Comparison of ENCODE assay signal across 8 cellular contexts in the genomic region with DNA sequence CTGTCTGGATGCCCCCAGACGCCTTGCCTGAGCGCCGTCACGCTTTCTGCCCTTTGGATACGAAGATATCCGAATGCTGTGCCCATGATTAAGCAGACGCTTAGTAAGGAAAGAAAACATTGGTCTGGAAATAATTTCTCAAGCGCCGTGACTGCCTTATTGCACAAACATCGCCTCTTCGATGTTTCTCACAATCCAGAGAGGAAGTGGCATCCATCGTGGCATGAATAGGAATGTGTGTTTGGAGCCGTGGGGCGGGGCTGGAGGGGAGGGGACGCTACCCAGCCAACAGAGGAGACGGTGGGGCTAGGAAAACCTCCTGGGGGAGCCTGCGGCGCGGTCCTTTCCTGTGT. TPM values are rescaled to one million over a fixed set of nuclear protein-coding genes. Genes with fewer than 3 reads are reported as not detected.
A peak's percentile ranks its signal among the peaks of the same experiment; 100 is the strongest.
DNase-seq lines count a peak whose midpoint lies in the region; ATAC-seq and TF ChIP-seq lines count a peak whose summit lies in the region.

No MANE protein-coding gene starts in this region.

- peaks cover 8 to 10% of the 10 kb centered on the region in 2 donors for H3K9me3 Mint-ChIP-seq in activated T-cell treated with anti-CD3 and anti-CD28 coated beads, Interleukin-2, amount 50 U/mL, for 72 hours
- H3K9me3 Mint-ChIP-seq in activated T-helper 1 cell treated with anti-CD3 and anti-CD28 coated beads, Interleukin-12 subunit alpha, Interleukin-12 subunit beta, Interleukin-2, Interleukin-4 antibody, amounts not matched to agents 30 ng/mL and 10 ng/mL and 1 ng/mL, durations not matched to agents 14 hours and 24 hours and 36 hours: no peaks in the 10 kb centered on the region

- H3K27ac ChIP-seq in right atrium auricular region (peak overlapping the region; percentile 57 to 89), skin epidermis (peak overlapping the region in 14 of 21 experiments; percentile 6 to 91 (median 76))

- DNase-seq in activated T-cell treated with anti-CD3 and anti-CD28 coated beads, Interleukin-2, amount 50 U/mL, for 72 hours: no peak
- no peak for DNase-seq in activated T-cell treated with anti-CD3 and anti-CD28 coated beads for 4 hours
- DNase-seq in activated T-helper 1 cell treated with anti-CD3 and anti-CD28 coated beads, Interleukin-12 subunit alpha, Interleukin-12 subunit beta, Interleukin-2, Interleukin-4 antibody, amounts not matched to agents 30 ng/mL and 10 ng/mL and 1 ng/mL, durations not matched to agents 14 hours and 24 hours and 36 hours (ENCODE audit: low spot score): no peak
- no peak for DNase-seq in right atrium auricular region (ENCODE audit: low spot score)
- no peak for DNase-seq in GM19238 (ENCODE audit: insufficient read length, low spot score)

- H3K4me3 ChIP-seq in right atrium auricular region (peak overlapping the region; percentile 59 to 64), skin epidermis (peak overlapping the region; percentile 28 to 72 (median 56))

- intact Hi-C loops in activated T-helper 1 cell treated with anti-CD3 and anti-CD28 coated beads, Interleukin-12 subunit alpha, Interleukin-12 subunit beta, Interleukin-2, Interleukin-4 antibody, amounts not matched to agents 30 ng/mL and 10 ng/mL and 1 ng/mL, durations not matched to agents 14 hours and 24 hours and 36 hours (cut with micrococcal nuclease): no loop called here

- H3K27me3 ChIP-seq in right atrium auricular region: no peaks in the 10 kb centered on the region

- no peaks in the 10 kb centered on the region for H3K36me3 ChIP-seq in right atrium auricular region

- ATAC-seq in activated T-cell treated with anti-CD3 and anti-CD28 coated beads, Interleukin-2, amount 50 U/mL, for 72 hours (replicated peaks in 1 of 2): no peak
- ATAC-seq in HG02678 (IDR thresholded peaks at IDR 0.05; ENCODE audit: unreplicated experiment) (no peak), HG03039 (IDR thresholded peaks at IDR 0.05; ENCODE audit: unreplicated experiment) (no peak)

- peaks cover 18% of the 10 kb centered on the region for H3K4me1 Mint-ChIP-seq in activated T-cell treated with anti-CD3 and anti-CD28 coated beads, Interleukin-2, amount 50 U/mL, for 72 hours (ENCODE audit: low read depth)
- H3K4me1 Mint-ChIP-seq in activated T-helper 1 cell treated with anti-CD3 and anti-CD28 coated beads, Interleukin-12 subunit alpha, Interleukin-12 subunit beta, Interleukin-2, Interleukin-4 antibody, amounts not matched to agents 30 ng/mL and 10 ng/mL and 1 ng/mL, durations not matched to agents 14 hours and 24 hours and 36 hours (ENCODE audit: low read depth): peaks cover 9% of the 10 kb centered on the region

- peaks cover 4 to 8% of the 10 kb centered on the region in 2 donors for H3K36me3 Mint-ChIP-seq in activated T-cell treated with anti-CD3 and anti-CD28 coated beads, Interleukin-2, amount 50 U/mL, for 72 hours (ENCODE audit: insufficient read depth in 2 of 2)
- no peaks in the 10 kb centered on the region for H3K36me3 Mint-ChIP-seq in activated T-helper 1 cell treated with anti-CD3 and anti-CD28 coated beads, Interleukin-12 subunit alpha, Interleukin-12 subunit beta, Interleukin-2, Interleukin-4 antibody, amounts not matched to agents 30 ng/mL and 10 ng/mL and 1 ng/mL, durations not matched to agents 14 hours and 24 hours and 36 hours (ENCODE audit: low read depth)

- H3K27me3 Mint-ChIP-seq in activated T-cell treated with anti-CD3 and anti-CD28 coated beads, Interleukin-2, amount 50 U/mL, for 72 hours (ENCODE audit: low read depth): peaks cover 82% of the 10 kb centered on the region
- peaks cover 59% of the 10 kb centered on the region for H3K27me3 Mint-ChIP-seq in activated T-helper 1 cell treated with anti-CD3 and anti-CD28 coated beads, Interleukin-12 subunit alpha, Interleukin-12 subunit beta, Interleukin-2, Interleukin-4 antibody, amounts not matched to agents 30 ng/mL and 10 ng/mL and 1 ng/mL, durations not matched to agents 14 hours and 24 hours and 36 hours (ENCODE audit: insufficient read depth)

- no peak overlapping the region for H3K27ac Mint-ChIP-seq in activated T-cell treated with anti-CD3 and anti-CD28 coated beads, Interleukin-2, amount 50 U/mL, for 72 hours
- no peak overlapping the region for H3K27ac Mint-ChIP-seq in activated T-helper 1 cell treated with anti-CD3 and anti-CD28 coated beads, Interleukin-12 subunit alpha, Interleukin-12 subunit beta, Interleukin-2, Interleukin-4 antibody, amounts not matched to agents 30 ng/mL and 10 ng/mL and 1 ng/mL, durations not matched to agents 14 hours and 24 hours and 36 hours

- H3K9me3 ChIP-seq in right atrium auricular region: no peaks in the 10 kb centered on the region

- TF ChIP-seq CTCF in right atrium auricular region (IDR thresholded peaks at IDR 0.05): no peak

- H3K4me1 ChIP-seq in right atrium auricular region: peaks cover 0 to 19% of the 10 kb centered on the region in 2 donors

- peak overlapping the region; percentile 75 to 76 for H3K4me3 Mint-ChIP-seq in activated T-cell treated with anti-CD3 and anti-CD28 coated beads, Interleukin-2, amount 50 U/mL, for 72 hours
- H3K4me3 Mint-ChIP-seq in activated T-helper 1 cell treated with anti-CD3 and anti-CD28 coated beads, Interleukin-12 subunit alpha, Interleukin-12 subunit beta, Interleukin-2, Interleukin-4 antibody, amounts not matched to agents 30 ng/mL and 10 ng/mL and 1 ng/mL, durations not matched to agents 14 hours and 24 hours and 36 hours: peak overlapping the region; percentile 54

RNA-seq across cellular contexts. Expression of a gene that starts 0.6 kb away (rescaled TPM):
- total RNA-seq in activated T-cell treated with anti-CD3 and anti-CD28 coated beads, Interleukin-2, amount 50 U/mL, for 72 hours: 1 to 10 TPM; 1.8 TPM
- total RNA-seq in activated T-helper 1 cell treated with anti-CD3 and anti-CD28 coated beads, Interleukin-12 subunit alpha, Interleukin-12 subunit beta, Interleukin-2, Interleukin-4 antibody, amounts not matched to agents 30 ng/mL and 10 ng/mL and 1 ng/mL, durations not matched to agents 14 hours and 24 hours and 36 hours: not detected in 2 replicates
- total RNA-seq in right atrium auricular region: 100 to 1,000 TPM in 1 of 2 donors, 10 to 100 TPM in 1; 85.4 to 130 TPM

Comparison
In these comparisons a context has a peak if more than half of its experiments do, and no peak if none do; other contexts are left out.
1. RNA of a gene that starts 0.6 kb away (total RNA-seq): 85.4 to 130 TPM in right atrium auricular region; 1.8 TPM in activated T-cell treated with anti-CD3 and anti-CD28 coated beads, Interleukin-2, amount 50 U/mL, for 72 hours and not detected in activated T-helper 1 cell treated with anti-CD3 and anti-CD28 coated beads, Interleukin-12 subunit alpha, Interleukin-12 subunit beta, Interleukin-2, Interleukin-4 antibody, amounts not matched to agents 30 ng/mL and 10 ng/mL and 1 ng/mL, durations not matched to agents 14 hours and 24 hours and 36 hours; every median in the first group is over 10 times any median in the second.